Comparison of ENCODE assay signal across 17 cellular contexts in genomic region chr21:45253633-45254556, GRCh38.
"Had no signal": no experiment of that assay in that cellular context is flagged by ENCODE, and none has a peak within 500 bp of the region (broad histone marks: within the 10 kb centered on the region; RNA-seq: fewer than 3 reads in every experiment).

No MANE protein-coding gene starts in this region.

- H3K4me1 ChIP-seq: colonic mucosa, foreskin keratinocyte had no signal

- H3K27ac ChIP-seq: colonic mucosa, foreskin keratinocyte, right atrium auricular region, skin epidermis, upper lobe of left lung had no signal

- H3K9me3 ChIP-seq: colonic mucosa, right atrium auricular region, upper lobe of left lung had no signal

- ATAC-seq: left cardiac atrium had no signal

- H3K27me3 ChIP-seq: right atrium auricular region had no signal

- DNase-seq: activated CD4-positive, alpha-beta T cell treated with anti-CD3 and anti-CD28 coated beads, Interleukin-2, amount 50 U/mL, for 4 hours; activated CD4-positive, CD25-positive, alpha-beta regulatory T cell treated with anti-CD3 and anti-CD28 coated beads, Interleukin-2, amount 50 U/mL, for 72 hours; activated effector memory CD4-positive, alpha-beta T cell treated with Interleukin-2 at 50 U/mL for 16 hours; activated naive CD4-positive, alpha-beta T cell treated with anti-CD3 and anti-CD28 coated beads, Interleukin-2, amount 50 U/mL, for 16 hours; activated T-cell treated with anti-CD3 and anti-CD28 coated beads, Interleukin-2, amount 50 U/mL, for 1 hour; colonic mucosa; effector CD4-positive, alpha-beta T cell; immature natural killer cell; left cardiac atrium; midbrain; stimulated activated CD4-positive, alpha-beta T cell treated with anti-CD3 and anti-CD28 coated beads, Interleukin-4, amount 100 ng/mL, for 24 hours; T-helper 9 cell had no signal

- H3K4me3 ChIP-seq: colonic mucosa, lung, right atrium auricular region, skin epidermis, upper lobe of left lung had no signal

- H3K36me3 ChIP-seq: colonic mucosa, right atrium auricular region, upper lobe of left lung had no signal
